In the genomic region with DNA sequence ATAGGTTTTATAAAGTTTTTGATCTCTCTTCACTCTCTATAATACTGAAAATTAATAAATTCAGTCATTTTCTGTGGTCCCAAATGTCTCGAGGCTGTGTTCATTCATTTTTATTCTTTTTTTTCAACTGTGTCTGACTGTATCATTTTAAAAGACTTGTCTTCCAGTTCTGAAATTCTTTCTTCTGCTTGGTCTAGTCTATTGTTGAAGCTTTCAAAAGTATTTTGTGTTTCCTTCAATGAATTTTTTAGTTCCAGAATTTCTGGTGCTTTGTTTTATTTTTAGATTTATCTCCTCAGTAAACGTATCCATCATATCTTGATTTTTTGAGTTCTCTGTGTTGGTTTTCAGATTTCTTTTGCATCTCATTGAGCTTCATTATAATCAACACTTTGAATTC, we compare ENCODE assay signal across 1 cellular context.
A peak's percentile ranks its signal among the peaks of the same experiment; 100 is the strongest.
TF ChIP-seq lines count a peak whose summit lies in the region.

No MANE protein-coding gene starts in this region.

TF ChIP-seq in HEK293, 187 proteins besides CTCF, POLR2A, EP300 and RAD21 (continued from another document):
- TF ChIP-seq, protein P1, sequence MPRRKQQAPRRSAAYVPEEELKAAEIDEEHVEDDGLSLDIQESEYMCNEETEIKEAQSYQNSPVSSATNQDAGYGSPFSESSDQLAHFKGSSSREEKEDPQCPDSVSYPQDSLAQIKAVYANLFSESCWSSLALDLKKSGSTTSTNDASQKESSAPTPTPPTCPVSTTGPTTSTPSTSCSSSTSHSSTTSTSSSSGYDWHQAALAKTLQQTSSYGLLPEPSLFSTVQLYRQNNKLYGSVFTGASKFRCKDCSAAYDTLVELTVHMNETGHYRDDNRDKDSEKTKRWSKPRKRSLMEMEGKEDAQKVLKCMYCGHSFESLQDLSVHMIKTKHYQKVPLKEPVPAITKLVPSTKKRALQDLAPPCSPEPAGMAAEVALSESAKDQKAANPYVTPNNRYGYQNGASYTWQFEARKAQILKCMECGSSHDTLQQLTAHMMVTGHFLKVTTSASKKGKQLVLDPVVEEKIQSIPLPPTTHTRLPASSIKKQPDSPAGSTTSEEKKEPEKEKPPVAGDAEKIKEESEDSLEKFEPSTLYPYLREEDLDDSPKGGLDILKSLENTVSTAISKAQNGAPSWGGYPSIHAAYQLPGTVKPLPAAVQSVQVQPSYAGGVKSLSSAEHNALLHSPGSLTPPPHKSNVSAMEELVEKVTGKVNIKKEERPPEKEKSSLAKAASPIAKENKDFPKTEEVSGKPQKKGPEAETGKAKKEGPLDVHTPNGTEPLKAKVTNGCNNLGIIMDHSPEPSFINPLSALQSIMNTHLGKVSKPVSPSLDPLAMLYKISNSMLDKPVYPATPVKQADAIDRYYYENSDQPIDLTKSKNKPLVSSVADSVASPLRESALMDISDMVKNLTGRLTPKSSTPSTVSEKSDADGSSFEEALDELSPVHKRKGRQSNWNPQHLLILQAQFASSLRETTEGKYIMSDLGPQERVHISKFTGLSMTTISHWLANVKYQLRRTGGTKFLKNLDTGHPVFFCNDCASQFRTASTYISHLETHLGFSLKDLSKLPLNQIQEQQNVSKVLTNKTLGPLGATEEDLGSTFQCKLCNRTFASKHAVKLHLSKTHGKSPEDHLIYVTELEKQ (tag by site-specific recombination; IDR thresholded peaks at IDR 0.05; ENCODE audit: borderline replicate concordance): no peak
- TF ChIP-seq ZBTB21 (tag by site-specific recombination; IDR thresholded peaks at IDR 0.05) (no peak), TRIM28 (IDR thresholded peaks at IDR 0.05; ENCODE audit: borderline replicate concordance, low read length) (peak; percentile 84; the same call in 1 of the 2 replicates), ZNF302 (tag by site-specific recombination; IDR thresholded peaks at IDR 0.05; ENCODE audit: low read depth) (no peak), REPIN1 (tag by site-specific recombination; IDR thresholded peaks at IDR 0.05; ENCODE audit: low read depth) (no peak), ZNF792 (tag by site-specific recombination; IDR thresholded peaks at IDR 0.05) (no peak), ZBTB48 (tag by site-specific recombination; IDR thresholded peaks at IDR 0.05) (no peak)
- TF ChIP-seq, protein P2, sequence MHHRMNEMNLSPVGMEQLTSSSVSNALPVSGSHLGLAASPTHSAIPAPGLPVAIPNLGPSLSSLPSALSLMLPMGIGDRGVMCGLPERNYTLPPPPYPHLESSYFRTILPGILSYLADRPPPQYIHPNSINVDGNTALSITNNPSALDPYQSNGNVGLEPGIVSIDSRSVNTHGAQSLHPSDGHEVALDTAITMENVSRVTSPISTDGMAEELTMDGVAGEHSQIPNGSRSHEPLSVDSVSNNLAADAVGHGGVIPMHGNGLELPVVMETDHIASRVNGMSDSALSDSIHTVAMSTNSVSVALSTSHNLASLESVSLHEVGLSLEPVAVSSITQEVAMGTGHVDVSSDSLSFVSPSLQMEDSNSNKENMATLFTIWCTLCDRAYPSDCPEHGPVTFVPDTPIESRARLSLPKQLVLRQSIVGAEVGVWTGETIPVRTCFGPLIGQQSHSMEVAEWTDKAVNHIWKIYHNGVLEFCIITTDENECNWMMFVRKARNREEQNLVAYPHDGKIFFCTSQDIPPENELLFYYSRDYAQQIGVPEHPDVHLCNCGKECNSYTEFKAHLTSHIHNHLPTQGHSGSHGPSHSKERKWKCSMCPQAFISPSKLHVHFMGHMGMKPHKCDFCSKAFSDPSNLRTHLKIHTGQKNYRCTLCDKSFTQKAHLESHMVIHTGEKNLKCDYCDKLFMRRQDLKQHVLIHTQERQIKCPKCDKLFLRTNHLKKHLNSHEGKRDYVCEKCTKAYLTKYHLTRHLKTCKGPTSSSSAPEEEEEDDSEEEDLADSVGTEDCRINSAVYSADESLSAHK (tag by site-specific recombination; IDR thresholded peaks at IDR 0.05): no peak
